ENCODE assay signal across 8 cellular contexts in genomic region chr9:37485389-37486255, GRCh38. TPM values are rescaled to one million over a fixed set of nuclear protein-coding genes. Genes with fewer than 3 reads are reported as not detected.
DNase-seq lines count a peak whose midpoint lies in the region; ATAC-seq, FAIRE-seq and TF ChIP-seq lines count a peak whose summit lies in the region.

A gene with protein sequence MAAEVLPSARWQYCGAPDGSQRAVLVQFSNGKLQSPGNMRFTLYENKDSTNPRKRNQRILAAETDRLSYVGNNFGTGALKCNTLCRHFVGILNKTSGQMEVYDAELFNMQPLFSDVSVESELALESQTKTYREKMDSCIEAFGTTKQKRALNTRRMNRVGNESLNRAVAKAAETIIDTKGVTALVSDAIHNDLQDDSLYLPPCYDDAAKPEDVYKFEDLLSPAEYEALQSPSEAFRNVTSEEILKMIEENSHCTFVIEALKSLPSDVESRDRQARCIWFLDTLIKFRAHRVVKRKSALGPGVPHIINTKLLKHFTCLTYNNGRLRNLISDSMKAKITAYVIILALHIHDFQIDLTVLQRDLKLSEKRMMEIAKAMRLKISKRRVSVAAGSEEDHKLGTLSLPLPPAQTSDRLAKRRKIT (plus strand): TSS chr9:37485948. CDS start chr9:37486048, 100 bp downstream.

- H3K27me3 ChIP-seq in OCI-LY1 (ENCODE audit: insufficient read depth, low read length) = no peaks in the 10 kb centered on the region; the same call in 1 of the 2 replicates

- peak; percentile 98 for ATAC-seq in GM21515 (IDR thresholded peaks at IDR 0.05; ENCODE audit: unreplicated experiment)

- peak within 1 kb of the TSS; percentile 99 for H3K4me3 ChIP-seq in OCI-LY1 (ENCODE audit: low read depth, low read length, poor library complexity, severe bottlenecking)

- peaks cover 15% of the 10 kb centered on the region for H3K4me1 Mint-ChIP-seq in endothelial cell (ENCODE audit: unreplicated experiment)

- DNase-seq in D721Med (ENCODE audit: insufficient read length, low spot score) (peak; percentile 96), HuH-7 (ENCODE audit: low spot score) (peak; percentile 99), endothelial cell (ENCODE audit: low spot score) (peak; percentile 88), midbrain (lab: John Stamatoyannopoulos, UW) (peak; percentile 92)
- DNase-seq in activated CD8-positive, alpha-beta memory T cell treated with anti-CD3 and anti-CD28 coated beads, Interleukin-2, amount 50 U/mL, for 4 hours = peak; percentile 97
- DNase-seq in stimulated activated CD8-positive, alpha-beta memory T cell treated with anti-CD3 and anti-CD28 coated beads, Interleukin-15, amount 100 ng/mL, for 48 hours (ENCODE audit: low read depth in 2 of 2) = peak; percentile 92 to 93

- peak within 1 kb of the TSS; percentile 100 for H3K9ac ChIP-seq in OCI-LY1 (ENCODE audit: low read length)

- peaks cover 8% of the 10 kb centered on the region for H3K27me3 Mint-ChIP-seq in endothelial cell (ENCODE audit: unreplicated experiment)

- H3K36me3 Mint-ChIP-seq in endothelial cell (ENCODE audit: low read depth, unreplicated experiment) = peaks cover 10% of the 10 kb centered on the region

- H3K9me3 ChIP-seq in OCI-LY1 (ENCODE audit: low read length) = no peaks in the 10 kb centered on the region

- peak within 1 kb of the TSS; percentile 67 for H3K27ac ChIP-seq in OCI-LY1 (ENCODE audit: low read depth, low read length, poor library complexity, severe bottlenecking)

- no peaks in the 10 kb centered on the region for H3K9me3 Mint-ChIP-seq in endothelial cell (ENCODE audit: unreplicated experiment)

- peaks cover 13% of the 10 kb centered on the region for H3K79me2 ChIP-seq in OCI-LY1 (ENCODE audit: insufficient read depth, low read length)

- no peaks in the 10 kb centered on the region for H3K9me2 ChIP-seq in OCI-LY1 (ENCODE audit: low read depth, low read length)

- peaks cover 34% of the 10 kb centered on the region for H3K4me1 ChIP-seq in OCI-LY1 (ENCODE audit: insufficient read depth, low read length, severe bottlenecking)

- peak within 1 kb of the TSS; percentile 100 for H3K4me2 ChIP-seq in OCI-LY1 (ENCODE audit: low read length)

- no peaks in the 10 kb centered on the region for H3F3A ChIP-seq in OCI-LY1 (ENCODE audit: insufficient read depth, low read length)

- H2AFZ ChIP-seq in OCI-LY1 (ENCODE audit: low read length) = peak within 1 kb of the TSS; percentile 39; the same call in 1 of the 2 replicates

- H3K36me3 ChIP-seq in OCI-LY1 (ENCODE audit: insufficient read depth, low read length) = peaks cover 40% of the 10 kb centered on the region

- TF ChIP-seq CTCF in D721Med (IDR thresholded peaks at IDR 0.05; ENCODE audit: insufficient read depth, missing control alignments) (no peak), OCI-LY1 (IDR thresholded peaks at IDR 0.05; ENCODE audit: low read length) (no peak), endothelial cell (IDR thresholded peaks at IDR 0.05; ENCODE audit: unreplicated experiment) (no peak)

- peak within 1 kb of the TSS; percentile 93 for H3K4me3 Mint-ChIP-seq in endothelial cell (ENCODE audit: unreplicated experiment)

- no peaks in the 10 kb centered on the region for H4K20me1 ChIP-seq in OCI-LY1 (ENCODE audit: insufficient read depth, low read length)

- no peak for FAIRE-seq in D721Med (lab: Jason Lieb, UNC)

- no peak within 1 kb of the TSS for H3K27ac Mint-ChIP-seq in endothelial cell (ENCODE audit: unreplicated experiment)

RNA-seq across cellular contexts. Expression of the gene that starts here (rescaled TPM):
- total RNA-seq in endothelial cell (ENCODE audit: unreplicated experiment) = 16.9 TPM

Comparison
In these comparisons a context has a peak if more than half of its experiments do, and no peak if none do; other contexts are left out.
1. Peak in every context shown above with its lines: DNase-seq, ATAC-seq, H3K4me3 ChIP-seq and H3K27ac ChIP-seq.